14 cellular contexts compared by ENCODE assay signal in genomic region chr11:65649656-65650546, GRCh38. TPM values are rescaled to one million over a fixed set of nuclear protein-coding genes. Genes with fewer than 3 reads are reported as not detected.
DNase-seq lines count a peak whose midpoint lies in the region; ATAC-seq, FAIRE-seq and TF ChIP-seq lines count a peak whose summit lies in the region.
"Had no signal": no experiment of that assay in that cellular context is flagged by ENCODE, and none has a peak within 500 bp of the region (broad histone marks: within the 10 kb centered on the region; RNA-seq: fewer than 3 reads in every experiment).

No MANE protein-coding gene starts in this region.

- WGBS in body of pancreas, 2 donors = 89 to 94% methylated on average over 6 to 16 of the region's 16 CpGs

- TSS peak; percentile 0 for BruUV-seq in endothelial cell of umbilical vein (replicated peaks; lab: Mats Ljungman, UMichigan)

- no peaks in the 10 kb centered on the region for H3K9me1 ChIP-seq in endothelial cell of umbilical vein (replicated peaks; ENCODE audit: control insufficient read depth, extremely low read depth, insufficient read depth, low read length)

- H3K4me1 ChIP-seq in endothelial cell of umbilical vein (ENCODE audit: control insufficient read depth, extremely low read depth, insufficient read depth, low read length) = peaks cover 23% of the 10 kb centered on the region
- H3K4me1 ChIP-seq in neutrophil (ENCODE audit: control insufficient read depth in 1 of 2, insufficient read depth in 1 of 2, low read depth in 1 of 2, low read length in 1 of 2) = peaks cover 37 to 43% of the 10 kb centered on the region in 2 experiments
- H3K4me1 ChIP-seq in body of pancreas = peaks cover 49% of the 10 kb centered on the region

- no peak overlapping the region for H3K9ac ChIP-seq in endothelial cell of umbilical vein (replicated peaks; ENCODE audit: extremely low read depth, insufficient read depth, low read length)

- no peak for TF ChIP-seq CTCF in endothelial cell of umbilical vein (IDR thresholded peaks at IDR 0.05; ENCODE audit: extremely low read depth in 1 of 2, insufficient read depth in 1 of 2, low read depth in 1 of 2, low read length in 2 of 2)
- TF ChIP-seq CTCF in neutrophil (IDR thresholded peaks at IDR 0.05) = no peak
- no peak for TF ChIP-seq CTCF in body of pancreas (IDR thresholded peaks at IDR 0.05)

- DNase-seq in stimulated activated CD4-positive, alpha-beta T cell treated with anti-CD3 and anti-CD28 coated beads, Interleukin-15, amount 100 ng/mL, for 24 hours = peak; percentile 1
- DNase-seq in stimulated activated CD4-positive, alpha-beta T cell treated with anti-CD3 and anti-CD28 coated beads, Interleukin-4, amount 100 ng/mL, for 1 hour = no peak
- DNase-seq in endothelial cell of umbilical vein (ENCODE audit: low read depth, low spot score) (no peak), body of pancreas (no peak), cerebellum (ENCODE audit: low spot score) (no peak)
- no peak for DNase-seq in activated naive CD4-positive, alpha-beta T cell treated with anti-CD3 and anti-CD28 coated beads, Interleukin-2, amount 50 U/mL, for 16 hours
- DNase-seq: NCI-H187 treated with DMSO at 0.1 percent for 48 hours, NCI-H526 had no signal

- no peak for FAIRE-seq in endothelial cell of umbilical vein (lab: Jason Lieb, UNC)
- FAIRE-seq: astrocyte, RCC 7860 had no signal

- H3K4me3 ChIP-seq in endothelial cell of umbilical vein (replicated peaks in 1 of 3; ENCODE audit: insufficient read depth in 1 of 3, low read depth in 1 of 3, low read length in 3 of 3) (no peak overlapping the region), neutrophil (ENCODE audit: low read depth in 1 of 2, low read length in 1 of 2) (no peak overlapping the region), body of pancreas (no peak overlapping the region)

- H3K4me2 ChIP-seq in endothelial cell of umbilical vein (ENCODE audit: insufficient read depth, low read length) = no peak overlapping the region

- peaks cover 0 to 39% of the 10 kb centered on the region in 2 experiments for H3K36me3 ChIP-seq in endothelial cell of umbilical vein (ENCODE audit: control insufficient read depth in 2 of 2, extremely low read depth in 1 of 2, insufficient read depth in 2 of 2, low read length in 2 of 2)
- peaks cover 79% of the 10 kb centered on the region for H3K36me3 ChIP-seq in neutrophil
- no peaks in the 10 kb centered on the region for H3K36me3 ChIP-seq in body of pancreas (replicated peaks in 1 of 2; ENCODE audit: insufficient read depth in 1 of 2, low read depth in 2 of 2)

- H3K9me3 ChIP-seq in endothelial cell of umbilical vein (replicated peaks; ENCODE audit: control insufficient read depth, insufficient read depth, low read length) = no peaks in the 10 kb centered on the region
- no peaks in the 10 kb centered on the region for H3K9me3 ChIP-seq in neutrophil
- H3K9me3 ChIP-seq in body of pancreas = no peaks in the 10 kb centered on the region

- no peaks in the 10 kb centered on the region for H4K20me1 ChIP-seq in endothelial cell of umbilical vein (replicated peaks; ENCODE audit: control insufficient read depth, extremely low read depth, insufficient read depth, low read length)

- H3K79me2 ChIP-seq in endothelial cell of umbilical vein (ENCODE audit: control insufficient read depth, insufficient read depth, low read length) = no peaks in the 10 kb centered on the region

- dilution Hi-C loops in endothelial cell of umbilical vein (cut with MboI; ENCODE audit: extremely low pct_ligation_motif_present, low sequenced_read_pairs) = no loop called here

- ATAC-seq in body of pancreas (no peak), HG03442 (IDR thresholded peaks at IDR 0.05; ENCODE audit: unreplicated experiment) (no peak)

- H2AFZ ChIP-seq in endothelial cell of umbilical vein (ENCODE audit: low read depth, low read length) = no peak overlapping the region

- TF ChIP-seq POLR2A in endothelial cell of umbilical vein (IDR thresholded peaks at IDR 0.05; ENCODE audit: low read depth, low read length) (no peak), body of pancreas (IDR thresholded peaks at IDR 0.05) (no peak)

- CTCF ChIA-PET in endothelial cell of umbilical vein (lab: Charles Lee) = interaction anchor here (0.5 to 8.0 kb wide), 2 partner anchors 12 to 168 kb away, joined by 3 to 44 read pairs; partner anchors contain the start of gene SIPA1

- H3K27me3 ChIP-seq in endothelial cell of umbilical vein (ENCODE audit: control insufficient read depth in 2 of 2, insufficient read depth in 2 of 2, low read length in 2 of 2) = no peaks in the 10 kb centered on the region
- H3K27me3 ChIP-seq in neutrophil = no peaks in the 10 kb centered on the region
- H3K27me3 ChIP-seq in body of pancreas = no peaks in the 10 kb centered on the region
- H3K27me3 ChIP-seq: foreskin keratinocyte had no signal

- intact Hi-C loops in endothelial cell of umbilical vein (cut with micrococcal nuclease) = no loop called here
- intact Hi-C loops in body of pancreas (cut with DNase I) = no loop called here

- no peak overlapping the region for H3K27ac ChIP-seq in endothelial cell of umbilical vein (ENCODE audit: insufficient read depth, low read depth, low read length)
- peak overlapping the region; percentile 98 for H3K27ac ChIP-seq in neutrophil
- no peak overlapping the region for H3K27ac ChIP-seq in body of pancreas
- H3K27ac ChIP-seq: foreskin keratinocyte had no signal

- POLR2A ChIA-PET in endothelial cell of umbilical vein (lab: Charles Lee) = interaction anchor here (1.2 to 1.5 kb wide), 2 partner anchors 12 kb away, joined by 4 read pairs; partner anchors contain the start of genes RELA and SIPA1

TF ChIP-seq in endothelial cell of umbilical vein, 7 proteins besides CTCF, POLR2A, EP300 and RAD21 (continues in another document):
- TF ChIP-seq JUN (IDR thresholded peaks at IDR 0.05; ENCODE audit: borderline replicate concordance, insufficient read depth, insufficient read length, low read depth) (no peak), POLR2AphosphoS5 (IDR thresholded peaks at IDR 0.05; ENCODE audit: insufficient read depth, low read depth, low read length) (no peak), EZH2 (IDR thresholded peaks at IDR 0.05; ENCODE audit: borderline replicate concordance, low read depth, low read length, severe bottlenecking) (no peak)

RNA-seq across cellular contexts. Expression of gene SIPA1, which starts 12.0 kb away (rescaled TPM):
- total RNA-seq in endothelial cell of umbilical vein (119 and 128 TPM in 2 replicates), body of pancreas (10 to 100 TPM; 23.6 to 29.3 TPM), cerebellum (10.2 TPM)
- polyA plus RNA-seq in endothelial cell of umbilical vein = 67.5 and 96.5 TPM in 2 replicates
- polyA plus RNA-seq in endothelial cell of umbilical vein (2011; cell fraction: cytosol; rRNA removed) = 43.7 and 54.8 TPM in 2 replicates
- polyA plus RNA-seq in endothelial cell of umbilical vein (2011; cell fraction: nucleus; rRNA removed) = 78.0 and 81.6 TPM in 2 replicates
- polyA plus RNA-seq in endothelial cell of umbilical vein (2012) = 53.4 and 66.6 TPM in 2 replicates
- polyA minus RNA-seq in endothelial cell of umbilical vein = 61.4 and 99.1 TPM in 2 replicates
- 16.3 TPM for polyA minus RNA-seq in endothelial cell of umbilical vein (2011; cell fraction: cytosol; rRNA and poly(A)+ RNA removed)
- 33.2 and 56.9 TPM in 2 replicates for polyA minus RNA-seq in endothelial cell of umbilical vein (2011; cell fraction: nucleus; rRNA and poly(A)+ RNA removed)

RNA-seq across cellular contexts. Expression of gene RELA, which starts 12.8 kb away (rescaled TPM):
- total RNA-seq in endothelial cell of umbilical vein = 105 and 106 TPM in 2 replicates
- 78.7 and 89.5 TPM in 2 replicates for polyA plus RNA-seq in endothelial cell of umbilical vein
- polyA plus RNA-seq in endothelial cell of umbilical vein (2011; cell fraction: cytosol; rRNA removed) = 53.2 and 65.2 TPM in 2 replicates
- polyA plus RNA-seq in endothelial cell of umbilical vein (2011; cell fraction: nucleus; rRNA removed) = 150 and 181 TPM in 2 replicates
- polyA plus RNA-seq in endothelial cell of umbilical vein (2012) = 89.6 and 100 TPM in 2 replicates
- polyA minus RNA-seq in endothelial cell of umbilical vein = 45.7 and 70.9 TPM in 2 replicates
- polyA minus RNA-seq in endothelial cell of umbilical vein (2011; cell fraction: cytosol; rRNA and poly(A)+ RNA removed) = 35.8 TPM
- 66.0 and 73.1 TPM in 2 replicates for polyA minus RNA-seq in endothelial cell of umbilical vein (2011; cell fraction: nucleus; rRNA and poly(A)+ RNA removed)
- total RNA-seq in body of pancreas = 10 to 100 TPM; 27.5 to 45.8 TPM
- total RNA-seq in cerebellum = 21.3 TPM

RNA-seq across cellular contexts. Expression of gene PCNX3, which starts 34.3 kb away (rescaled TPM):
- total RNA-seq in endothelial cell of umbilical vein (53.8 and 53.9 TPM in 2 replicates), body of pancreas (10 to 100 TPM; 21.8 to 56.7 TPM), cerebellum (13.8 TPM)
- polyA plus RNA-seq in endothelial cell of umbilical vein = 42.6 and 53.5 TPM in 2 replicates
- 23.3 and 28.8 TPM in 2 replicates for polyA plus RNA-seq in endothelial cell of umbilical vein (2011; cell fraction: cytosol; rRNA removed)
- polyA plus RNA-seq in endothelial cell of umbilical vein (2011; cell fraction: nucleus; rRNA removed) = 76.1 and 90.5 TPM in 2 replicates
- polyA plus RNA-seq in endothelial cell of umbilical vein (2012) = 28.4 and 32.6 TPM in 2 replicates
- 45.5 and 63.5 TPM in 2 replicates for polyA minus RNA-seq in endothelial cell of umbilical vein
- 34.9 TPM for polyA minus RNA-seq in endothelial cell of umbilical vein (2011; cell fraction: cytosol; rRNA and poly(A)+ RNA removed)
- 43.2 and 59.8 TPM in 2 replicates for polyA minus RNA-seq in endothelial cell of umbilical vein (2011; cell fraction: nucleus; rRNA and poly(A)+ RNA removed)

RNA-seq across cellular contexts. Expression of gene MAP3K11, which starts 35.9 kb away (rescaled TPM):
- 160 and 182 TPM in 2 replicates for total RNA-seq in endothelial cell of umbilical vein
- 131 and 148 TPM in 2 replicates for polyA plus RNA-seq in endothelial cell of umbilical vein
- polyA plus RNA-seq in endothelial cell of umbilical vein (2011; cell fraction: cytosol; rRNA removed) = 74.8 and 100 TPM in 2 replicates
- 107 and 124 TPM in 2 replicates for polyA plus RNA-seq in endothelial cell of umbilical vein (2011; cell fraction: nucleus; rRNA removed)
- polyA plus RNA-seq in endothelial cell of umbilical vein (2012) = 98.7 and 129 TPM in 2 replicates
- polyA minus RNA-seq in endothelial cell of umbilical vein = 74.5 and 110 TPM in 2 replicates
- 32.2 TPM for polyA minus RNA-seq in endothelial cell of umbilical vein (2011; cell fraction: cytosol; rRNA and poly(A)+ RNA removed)
- 44.6 and 76.6 TPM in 2 replicates for polyA minus RNA-seq in endothelial cell of umbilical vein (2011; cell fraction: nucleus; rRNA and poly(A)+ RNA removed)
- total RNA-seq in body of pancreas = 10 to 100 TPM; 31.6 to 94.9 TPM
- 15.2 TPM for total RNA-seq in cerebellum

RNA-seq across cellular contexts. Expression of gene KCNK7, which starts 54.3 kb away (rescaled TPM):
- total RNA-seq in endothelial cell of umbilical vein (0.60 and 1.3 TPM in 2 replicates), body of pancreas (1 to 10 TPM in 1 of 2 donors, under 1 TPM in 1; 0.66 to 1.0 TPM), cerebellum (0.27 TPM)
- 0.17 and 0.19 TPM in 2 replicates for polyA plus RNA-seq in endothelial cell of umbilical vein
- 0.13 and 0.21 TPM in 2 replicates for polyA plus RNA-seq in endothelial cell of umbilical vein (2011; cell fraction: cytosol; rRNA removed)
- 0.66 and 0.87 TPM in 2 replicates for polyA plus RNA-seq in endothelial cell of umbilical vein (2011; cell fraction: nucleus; rRNA removed)
- polyA plus RNA-seq in endothelial cell of umbilical vein (2012) = 0.70 TPM in 1 of 2 replicates, not detected in the other
- polyA minus RNA-seq in endothelial cell of umbilical vein = 0.51 TPM in 1 of 2 replicates, not detected in the other
- polyA minus RNA-seq in endothelial cell of umbilical vein (2011; cell fraction: cytosol; rRNA and poly(A)+ RNA removed) = not detected
- polyA minus RNA-seq in endothelial cell of umbilical vein (2011; cell fraction: nucleus; rRNA and poly(A)+ RNA removed) = 0.34 TPM in 1 of 2 replicates, not detected in the other
- total RNA-seq: H4 had no signal
